In the genomic region with DNA sequence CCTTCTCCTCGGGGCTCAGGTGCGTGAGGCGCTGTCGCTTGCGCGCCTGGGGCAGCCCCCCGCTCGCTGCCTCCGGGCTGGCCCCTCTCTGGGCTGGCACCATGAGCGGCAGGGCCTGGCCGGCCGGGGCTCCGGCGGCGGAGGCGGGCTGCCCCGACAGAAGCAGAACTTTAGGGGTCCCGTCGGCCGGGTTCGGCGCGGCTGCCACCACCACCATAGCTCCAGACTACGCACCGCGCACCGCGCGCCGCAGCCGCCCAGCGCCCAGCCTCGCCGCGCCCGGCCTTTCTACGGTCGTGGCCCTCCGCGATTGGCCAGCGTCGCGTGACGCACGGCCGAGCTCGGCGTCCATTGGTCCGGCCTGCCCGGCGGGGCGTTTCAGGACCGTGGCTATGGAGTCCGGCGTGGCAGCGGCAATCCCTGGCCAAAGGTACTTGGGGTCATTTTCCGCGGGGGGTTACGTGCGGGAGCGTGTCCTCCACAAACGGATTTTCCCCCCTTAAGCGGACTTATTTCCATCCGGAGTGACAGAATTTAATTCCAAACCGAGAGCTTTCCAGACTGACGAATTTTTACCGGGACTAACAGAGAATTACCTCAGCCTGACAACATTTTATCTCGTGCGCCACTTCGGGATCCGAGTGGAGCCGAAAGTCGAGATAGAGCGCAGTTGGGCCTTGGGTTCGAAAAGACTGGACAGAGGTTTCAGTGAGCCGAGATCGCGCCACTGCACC, we compare ENCODE assay signal across 8 cellular contexts. TPM values are rescaled to one million over a fixed set of nuclear protein-coding genes. Genes with fewer than 3 reads are reported as not detected.
A peak's percentile ranks its signal among the peaks of the same experiment; 100 is the strongest.
DNase-seq lines count a peak whose midpoint lies in the region; FAIRE-seq lines count a peak whose summit lies in the region.

A gene (minus strand): TSS at position 262 of the 734 bp plus-strand sequence.

- H3K4me1 Mint-ChIP-seq in activated naive CD4-positive, alpha-beta T cell treated with anti-CD3 and anti-CD28 coated beads for 36 hours (ENCODE audit: low read depth): peaks cover 42% of the 10 kb centered on the region

- H3K36me3 Mint-ChIP-seq in activated naive CD4-positive, alpha-beta T cell treated with anti-CD3 and anti-CD28 coated beads for 36 hours (ENCODE audit: low read depth): peaks cover 39% of the 10 kb centered on the region

- H4K8ac ChIP-seq in neuronal stem cell (ENCODE audit: low read depth, low read length): peak within 1 kb of the TSS; percentile 96

- in situ Hi-C loops in G401 (cut with HindIII; ENCODE audit: low sequenced_read_pairs): no loop called here

- peak within 1 kb of the TSS; percentile 65 for H3K27ac ChIP-seq in neuronal stem cell (replicated peaks; ENCODE audit: low read length)
- peak within 1 kb of the TSS; percentile 97 for H3K27ac ChIP-seq in subcutaneous abdominal adipose tissue (ENCODE audit: low read depth, low read length)

- DNase-seq in G401 (ENCODE audit: low spot score): peak; percentile 94
- DNase-seq in H7: peak; percentile 99
- DNase-seq in M059J (ENCODE audit: low read depth): peak; percentile 89
- peak; percentile 91 for DNase-seq in SK-N-DZ (ENCODE audit: low spot score)
- peak; percentile 90 for DNase-seq in activated naive CD4-positive, alpha-beta T cell treated with anti-CD3 and anti-CD28 coated beads for 36 hours
- DNase-seq in frontal cortex (ENCODE audit: low spot score in 2 of 2): peak; percentile 98 to 99
- DNase-seq in neuronal stem cell (ENCODE audit: low spot score): peak; percentile 92

- H3K27me3 ChIP-seq in H7 (ENCODE audit: control insufficient read depth, insufficient read depth, low read length) (no peaks in the 10 kb centered on the region), neuronal stem cell (ENCODE audit: control insufficient read depth in 3 of 3, insufficient read depth in 3 of 3, low read depth in 1 of 3, low read length in 3 of 3) (no peaks in the 10 kb centered on the region), subcutaneous abdominal adipose tissue (ENCODE audit: control insufficient read depth in 5 of 5, insufficient read depth in 4 of 5, low read length in 5 of 5) (no peaks in the 10 kb centered on the region)

- H2BK15ac ChIP-seq in neuronal stem cell (ENCODE audit: low read length): no peak within 1 kb of the TSS

- H3K4me3 Mint-ChIP-seq in activated naive CD4-positive, alpha-beta T cell treated with anti-CD3 and anti-CD28 coated beads for 36 hours: peak within 1 kb of the TSS; percentile 89

- H3K9ac ChIP-seq in neuronal stem cell (ENCODE audit: low read depth, low read length, poor library complexity): peak within 1 kb of the TSS; percentile 93
- peak within 1 kb of the TSS; percentile 77 to 99 (median 98) for H3K9ac ChIP-seq in subcutaneous abdominal adipose tissue (ENCODE audit: low read length in 5 of 5)

- H2AFZ ChIP-seq in neuronal stem cell (ENCODE audit: low read length): peak within 1 kb of the TSS; percentile 74

- no peaks in the 10 kb centered on the region for H3K9me3 Mint-ChIP-seq in activated naive CD4-positive, alpha-beta T cell treated with anti-CD3 and anti-CD28 coated beads for 36 hours

- WGBS in neuronal stem cell (ENCODE audit: extremely low coverage in 2 of 2, insufficient read length in 2 of 2, insufficient replicate concordance in 1 of 2), 2 donors: no CpG with 5 or more reads among the region's 78 CpGs

- H3K4me1 ChIP-seq in neuronal stem cell (ENCODE audit: control insufficient read depth in 2 of 2, insufficient read depth in 1 of 2, low read depth in 1 of 2, low read length in 2 of 2) (peaks cover 0 to 4% of the 10 kb centered on the region in 2 donors), subcutaneous abdominal adipose tissue (ENCODE audit: control insufficient read depth in 5 of 5, insufficient read depth in 5 of 5, low read length in 5 of 5) (peaks cover 0 to 56% (median 44%) of the 10 kb centered on the region in 5 donors)

- H3K18ac ChIP-seq in neuronal stem cell (ENCODE audit: low read length): peak within 1 kb of the TSS; percentile 98

- CTCF ChIA-PET in activated naive CD4-positive, alpha-beta T cell treated with anti-CD3 and anti-CD28 coated beads for 36 hours (lab: Charles Lee): interaction anchor here (0.6 to 1.5 kb wide), 7 partner anchors 10 to 29 kb away, joined by 3 to 5 read pairs (median 3); a partner anchor contains a TSS

- H2AK5ac ChIP-seq in neuronal stem cell (ENCODE audit: low read depth, low read length): peak within 1 kb of the TSS; percentile 84

- peak within 1 kb of the TSS; percentile 85 for H3K4me3 ChIP-seq in H7 (ENCODE audit: insufficient read depth, low read depth, low read length)
- H3K4me3 ChIP-seq in neuronal stem cell (ENCODE audit: low read length in 2 of 2): peak within 1 kb of the TSS; percentile 68 to 91
- H3K4me3 ChIP-seq in subcutaneous abdominal adipose tissue (ENCODE audit: low read depth in 1 of 5, low read length in 5 of 5): peak within 1 kb of the TSS; percentile 71 to 97 (median 95)

- H2BK120ac ChIP-seq in neuronal stem cell (ENCODE audit: low read depth, low read length): no peak within 1 kb of the TSS

- intact Hi-C loops in activated naive CD4-positive, alpha-beta T cell treated with anti-CD3 and anti-CD28 coated beads for 36 hours (cut with micrococcal nuclease): loop anchor here (5.0 kb wide), 1 partner anchor 883 kb away; a partner anchor contains a TSS

- peak within 1 kb of the TSS; percentile 95 for H3K23ac ChIP-seq in neuronal stem cell (ENCODE audit: low read depth, low read length, poor library complexity)

- H2BK12ac ChIP-seq in neuronal stem cell (ENCODE audit: low read length): no peak within 1 kb of the TSS

- no peaks in the 10 kb centered on the region for H3K9me3 ChIP-seq in neuronal stem cell (replicated peaks in 1 of 2; ENCODE audit: control insufficient read depth in 2 of 2, insufficient read depth in 1 of 2, low read depth in 1 of 2, low read length in 2 of 2)
- H3K9me3 ChIP-seq in subcutaneous abdominal adipose tissue (ENCODE audit: control insufficient read depth in 5 of 5, low read length in 5 of 5): no peaks in the 10 kb centered on the region

- H4K91ac ChIP-seq in neuronal stem cell (ENCODE audit: low read depth, low read length, poor library complexity): no peak within 1 kb of the TSS

- H3K4ac ChIP-seq in neuronal stem cell (ENCODE audit: low read length): no peak within 1 kb of the TSS

- H3K27me3 Mint-ChIP-seq in activated naive CD4-positive, alpha-beta T cell treated with anti-CD3 and anti-CD28 coated beads for 36 hours (ENCODE audit: low read depth): no peaks in the 10 kb centered on the region

- H3K14ac ChIP-seq in neuronal stem cell (ENCODE audit: low read length): peak within 1 kb of the TSS; percentile 97

- no peak for FAIRE-seq in frontal cortex (lab: Jason Lieb, UNC)

- H3K79me1 ChIP-seq in neuronal stem cell (ENCODE audit: low read depth, low read length): no peaks in the 10 kb centered on the region

- peak within 1 kb of the TSS; percentile 55 for H2BK5ac ChIP-seq in neuronal stem cell (ENCODE audit: low read length)

- H3K36me3 ChIP-seq in H7 (replicated peaks; ENCODE audit: control insufficient read depth, insufficient read depth, low read length) (peaks cover 24% of the 10 kb centered on the region), neuronal stem cell (replicated peaks in 1 of 2; ENCODE audit: control insufficient read depth in 2 of 2, insufficient read depth in 2 of 2, low read length in 2 of 2) (peaks cover 12 to 39% of the 10 kb centered on the region in 2 donors), subcutaneous abdominal adipose tissue (ENCODE audit: control insufficient read depth in 5 of 5, insufficient read depth in 5 of 5, low read length in 5 of 5) (peaks cover 17 to 27% (median 18%) of the 10 kb centered on the region in 5 donors)

- peak within 1 kb of the TSS; percentile 78 for H3K4me2 ChIP-seq in neuronal stem cell (ENCODE audit: insufficient read depth, low read length, poor library complexity, severe bottlenecking)

- peak within 1 kb of the TSS; percentile 97 for H3K27ac Mint-ChIP-seq in activated naive CD4-positive, alpha-beta T cell treated with anti-CD3 and anti-CD28 coated beads for 36 hours

RNA-seq across cellular contexts. Expression of the gene that starts here (rescaled TPM):
- total RNA-seq in G401 (2014; rRNA removed; shearing (Covaris generic)): 107 and 124 TPM in 2 replicates
- total RNA-seq in H7 (2014; rRNA removed; shearing (Covaris generic)): 146 and 174 TPM in 2 replicates
- total RNA-seq in M059J (2014; rRNA removed; shearing (Covaris generic)): 170 and 177 TPM in 2 replicates
- polyA plus RNA-seq in SK-N-DZ (2014; cell fraction: cytosol; rRNA removed): 63.4 and 80.6 TPM in 2 replicates
- 44.1 and 51.4 TPM in 2 replicates for polyA plus RNA-seq in SK-N-DZ (2014; cell fraction: nucleus; rRNA removed)
- total RNA-seq in activated naive CD4-positive, alpha-beta T cell treated with anti-CD3 and anti-CD28 coated beads for 36 hours: 100 to 1,000 TPM; 106 to 108 TPM
- total RNA-seq in frontal cortex: 45.2 TPM
- polyA plus RNA-seq in neuronal stem cell (2013, experiment 1 of 2): 47.9 TPM
- 46.0 TPM for polyA plus RNA-seq in neuronal stem cell (2013, experiment 2 of 2)

Comparison
In these comparisons a context has a peak if more than half of its experiments do, and no peak if none do; other contexts are left out.
1. Peak in every context shown above with its lines: DNase-seq, H3K4me3 ChIP-seq and H3K27ac ChIP-seq.